Comparison of ENCODE assay signal across 21 cellular contexts in genomic region chr11:9232482-9232881, GRCh38. TPM values are rescaled to one million over a fixed set of nuclear protein-coding genes. Genes with fewer than 3 reads are reported as not detected.
A peak's percentile ranks its signal among the peaks of the same experiment; 100 is the strongest.
DNase-seq lines count a peak whose midpoint lies in the region; ATAC-seq and TF ChIP-seq lines count a peak whose summit lies in the region.
"Had no signal": no experiment of that assay in that cellular context is flagged by ENCODE, and none has a peak within 500 bp of the region (broad histone marks: within the 10 kb centered on the region; RNA-seq: fewer than 3 reads in every experiment).

No MANE protein-coding gene starts in this region.

- H3K36me3 Mint-ChIP-seq in Caco-2 (ENCODE audit: insufficient read depth, unreplicated experiment) = peaks cover 35% of the 10 kb centered on the region
- H3K36me3 Mint-ChIP-seq: stimulated activated effector memory CD8-positive, alpha-beta T cell treated with anti-CD3 and anti-CD28 coated beads, Interleukin-12 subunit alpha, Interleukin-12 subunit beta, amount 100 ng/mL, for 72 hours had no signal

- H3K9me3 ChIP-seq in Caco-2 (peaks cover 14% of the 10 kb centered on the region), osteoblast (ENCODE audit: low read depth, low read length) (no peaks in the 10 kb centered on the region)
- H3K9me3 ChIP-seq: breast epithelium, MG63, sigmoid colon had no signal

- in situ Hi-C loops in KBM-7 (cut with MboI; ENCODE audit: low pct_unique_long_range_greater_than_20kb, low sequenced_read_pairs) = no loop called here

- H3K27me3 ChIP-seq in Caco-2 (replicated peaks; ENCODE audit: control insufficient read depth, insufficient read depth, low read length) (no peaks in the 10 kb centered on the region), osteoblast (ENCODE audit: insufficient read depth, low read length) (no peaks in the 10 kb centered on the region)
- H3K27me3 ChIP-seq: breast epithelium, MG63, sigmoid colon had no signal

- intact Hi-C loops in Caco-2 (cut with micrococcal nuclease; ENCODE audit: unreplicated experiment) = no loop called here

- BruUV-seq in Caco-2 (replicated peaks; lab: Mats Ljungman, UMichigan) = no TSS peak

- DNase-seq in Ammon's horn (ENCODE audit: low spot score) (peak; percentile 15), Caco-2 (no peak), osteoblast (ENCODE audit: insufficient read length, low spot score, missing footprints) (no peak), KBM-7 (no peak), NCI-H2029 treated with DMSO at 0.1 percent for 48 hours (lab: John Stamatoyannopoulos, UW) (no peak), UCSD-AML1 (lab: John Stamatoyannopoulos, UW; ENCODE audit: unreplicated experiment) (no peak)
- DNase-seq: activated CD4-positive, alpha-beta T cell treated with anti-CD3 and anti-CD28 coated beads for 48 hours; activated naive CD8-positive, alpha-beta T cell treated with anti-CD3 and anti-CD28 coated beads, Interleukin-2, amount 50 U/mL, for 24 hours; COR-L47; kidney; MG63; NCI-H146; NCI-H2171; NCI-H526 treated with DMSO at 0.1 percent for 48 hours; sigmoid colon had no signal

- peak overlapping the region; percentile 90 for H3K27ac ChIP-seq in cingulate gyrus (ENCODE audit: low read depth, low read length)
- no peak overlapping the region for H3K27ac ChIP-seq in osteoblast (ENCODE audit: low read depth, low read length)
- H3K27ac ChIP-seq: parathyroid adenoma had no signal

- no peak overlapping the region for H3K4me3 Mint-ChIP-seq in Caco-2 (ENCODE audit: unreplicated experiment)
- H3K4me3 Mint-ChIP-seq: stimulated activated effector memory CD8-positive, alpha-beta T cell treated with anti-CD3 and anti-CD28 coated beads, Interleukin-12 subunit alpha, Interleukin-12 subunit beta, amount 100 ng/mL, for 72 hours had no signal

- H3K4me1 ChIP-seq in Caco-2 (peaks cover 34% of the 10 kb centered on the region), osteoblast (ENCODE audit: insufficient read depth, low read length) (peaks cover 14% of the 10 kb centered on the region)
- H3K4me1 ChIP-seq: breast epithelium, parathyroid adenoma had no signal

- H3K27ac Mint-ChIP-seq in Caco-2 (ENCODE audit: unreplicated experiment) = peak overlapping the region; percentile 35
- H3K27ac Mint-ChIP-seq: stimulated activated effector memory CD8-positive, alpha-beta T cell treated with anti-CD3 and anti-CD28 coated beads, Interleukin-12 subunit alpha, Interleukin-12 subunit beta, amount 100 ng/mL, for 72 hours had no signal

- no peak for TF ChIP-seq CTCF in Caco-2 (IDR thresholded peaks at IDR 0.05; ENCODE audit: insufficient read depth in 1 of 2, low read depth in 1 of 2, low read length in 1 of 2, severe bottlenecking in 1 of 2, unreplicated experiment in 1 of 2)
- no peak for TF ChIP-seq CTCF in osteoblast (IDR thresholded peaks at IDR 0.05; ENCODE audit: extremely low read depth, low read depth, low read length)

- H3K36me3 ChIP-seq in Caco-2 (ENCODE audit: control insufficient read depth, insufficient read depth, low read length) = no peaks in the 10 kb centered on the region
- H3K36me3 ChIP-seq in osteoblast (ENCODE audit: insufficient read depth, low read length) = no peaks in the 10 kb centered on the region
- H3K36me3 ChIP-seq: breast epithelium, MG63, sigmoid colon had no signal

- no peaks in the 10 kb centered on the region for H3K27me3 Mint-ChIP-seq in Caco-2 (ENCODE audit: insufficient read depth, unreplicated experiment)
- H3K27me3 Mint-ChIP-seq: activated naive CD8-positive, alpha-beta T cell treated with anti-CD3 and anti-CD28 coated beads, Interleukin-2, amount 50 U/mL, for 24 hours; dendritic cell treated with granulocyte-macrophage colony-stimulating factor and Interleukin-4, amounts not matched to agents 40 ng/mL and 50 ng/mL, for 4 days had no signal

- ATAC-seq in HG02588 (IDR thresholded peaks at IDR 0.05; ENCODE audit: unreplicated experiment) = no peak
- ATAC-seq: stimulated activated effector memory CD8-positive, alpha-beta T cell treated with anti-CD3 and anti-CD28 coated beads, Interleukin-12 subunit alpha, Interleukin-12 subunit beta, amount 100 ng/mL, for 72 hours had no signal

- POLR2A ChIA-PET in Caco-2 (lab: Charles Lee) = interaction anchor here (0.5 kb wide), 1 partner anchor 547 kb away, joined by 3 read pairs; no protein-coding TSS in a partner anchor

- no peak overlapping the region for H2AFZ ChIP-seq in osteoblast (ENCODE audit: low read length)
- H2AFZ ChIP-seq: parathyroid adenoma had no signal

- H3K4me3 ChIP-seq in Caco-2 (ENCODE audit: low read depth, low read length) (no peak overlapping the region), osteoblast (ENCODE audit: insufficient read depth, low read length) (no peak overlapping the region)
- H3K4me3 ChIP-seq: MG63 had no signal

- peaks cover 28% of the 10 kb centered on the region for H3K4me1 Mint-ChIP-seq in Caco-2 (ENCODE audit: low read depth, unreplicated experiment)

- peaks cover 28% of the 10 kb centered on the region for H3K9me3 Mint-ChIP-seq in Caco-2 (ENCODE audit: unreplicated experiment)
- H3K9me3 Mint-ChIP-seq: dendritic cell treated with granulocyte-macrophage colony-stimulating factor and Interleukin-4, amounts not matched to agents 40 ng/mL and 50 ng/mL, for 4 days; stimulated activated effector memory CD8-positive, alpha-beta T cell treated with anti-CD3 and anti-CD28 coated beads, Interleukin-12 subunit alpha, Interleukin-12 subunit beta, amount 100 ng/mL, for 72 hours had no signal

- CTCF ChIA-PET in Caco-2 (lab: Charles Lee) = no interaction called here

- H3K4me2 ChIP-seq in osteoblast (ENCODE audit: insufficient read depth, low read length) = peak overlapping the region; percentile 57

- H3K79me2 ChIP-seq in osteoblast (ENCODE audit: insufficient read depth, low read length) = peaks cover 97% of the 10 kb centered on the region

- peaks cover 36% of the 10 kb centered on the region for H4K20me1 ChIP-seq in osteoblast (ENCODE audit: insufficient read depth, low read length)

RNA-seq across cellular contexts. Expression of gene DENND5A, which starts 32.7 kb away (rescaled TPM):
- total RNA-seq in Caco-2 (2022) (54.3 and 58.0 TPM in 2 replicates), osteoblast (176 and 183 TPM in 2 replicates)
